ENCODE assay signal across 1 cellular context in the genomic region with DNA sequence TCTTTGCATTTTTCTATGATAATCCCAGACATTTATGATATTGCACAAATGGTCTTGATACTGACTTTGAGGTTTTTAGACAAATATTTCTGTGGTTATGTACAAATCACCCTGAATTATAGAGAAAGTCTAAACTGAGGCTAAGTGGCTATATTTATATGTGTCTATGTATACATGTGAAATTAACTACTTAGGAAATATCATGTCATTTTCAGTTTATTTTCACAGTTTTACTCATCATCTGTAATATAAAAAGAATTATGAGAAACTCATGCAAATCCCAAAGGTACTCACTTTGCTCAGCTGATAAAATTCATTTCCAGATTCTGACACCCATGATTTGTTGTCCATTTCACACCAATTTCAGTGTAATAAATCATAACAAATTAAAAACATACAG.
TF ChIP-seq lines count a peak whose summit lies in the region.

No MANE protein-coding gene starts in this region.

TF ChIP-seq in GM12878, 131 proteins besides CTCF, POLR2A, EP300 and RAD21 (continued from another document and continues in another):
- TF ChIP-seq PML (IDR thresholded peaks at IDR 0.05; ENCODE audit: low read length) (no peak), MEF2A (IDR thresholded peaks at IDR 0.05; ENCODE audit: insufficient read depth, low read depth, low read length) (0 out of 2 replicates have a peak, but pooled peaks have one; percentile 50), CBFB (IDR thresholded peaks at IDR 0.05; ENCODE audit: low read depth) (no peak), POLR2AphosphoS5 (IDR thresholded peaks at IDR 0.05; ENCODE audit: low read length) (no peak), MXI1 (IDR thresholded peaks at IDR 0.05; ENCODE audit: low read depth, low read length) (no peak), ATF7 (IDR thresholded peaks at IDR 0.05; ENCODE audit: low read depth) (peak; percentile 89), YBX1 (IDR thresholded peaks at IDR 0.05) (no peak), PAX8 (IDR thresholded peaks at IDR 0.05) (no peak), BRCA1 (IDR thresholded peaks at IDR 0.05; ENCODE audit: low read depth, low read length) (no peak), SMC3 (IDR thresholded peaks at IDR 0.05; ENCODE audit: borderline replicate concordance, low read length) (no peak), ZNF274 (IDR thresholded peaks at IDR 0.05; ENCODE audit: insufficient read depth, insufficient read length) (no peak), LARP7 (IDR thresholded peaks at IDR 0.05) (no peak), TARDBP (IDR thresholded peaks at IDR 0.05; ENCODE audit: borderline replicate concordance) (no peak), EZH2 (IDR thresholded peaks at IDR 0.05; ENCODE audit: borderline replicate concordance, control insufficient read depth, low read depth, low read length) (no peak), ZSCAN29 (IDR thresholded peaks at IDR 0.05) (no peak), CREM (IDR thresholded peaks at IDR 0.05; ENCODE audit: low read depth) (no peak), POU2F2 (IDR thresholded peaks at IDR 0.05; ENCODE audit: borderline replicate concordance, low read depth, low read length) (no peak), TAF1 (IDR thresholded peaks at IDR 0.05; ENCODE audit: borderline replicate concordance, low read depth, low read length) (no peak), MTA3 (IDR thresholded peaks at IDR 0.05; ENCODE audit: borderline replicate concordance, low read length) (no peak), ZNF207 (IDR thresholded peaks at IDR 0.05; ENCODE audit: borderline replicate concordance) (no peak), ZNF384 (IDR thresholded peaks at IDR 0.05; ENCODE audit: borderline replicate concordance, low read depth, low read length) (no peak), ZNF622 (IDR thresholded peaks at IDR 0.05) (no peak), SUPT20H (IDR thresholded peaks at IDR 0.05; ENCODE audit: borderline replicate concordance, control insufficient read depth, low read depth, low read length) (no peak), TCF12 (IDR thresholded peaks at IDR 0.05; ENCODE audit: low read depth, low read length) (no peak), SIN3A (IDR thresholded peaks at IDR 0.05; ENCODE audit: low read depth, low read length) (no peak), ZNF24 (IDR thresholded peaks at IDR 0.05) (no peak), DPF2 (IDR thresholded peaks at IDR 0.05) (0 out of 2 replicates have a peak, but pooled peaks have one; percentile 12), NRF1 (conservative IDR thresholded peaks at IDR 0.05; ENCODE audit: low read depth, low read length) (no peak), RUNX3 (IDR thresholded peaks at IDR 0.05; ENCODE audit: low read length) (no peak), SP1 (IDR thresholded peaks at IDR 0.05; ENCODE audit: low read depth, low read length) (no peak), ZNF217 (IDR thresholded peaks at IDR 0.05) (peak; percentile 49; the same call in 1 of the 2 replicates), NFYA (IDR thresholded peaks at IDR 0.05; ENCODE audit: borderline replicate concordance, low read depth, low read length) (no peak)
- TF ChIP-seq, protein P1, sequence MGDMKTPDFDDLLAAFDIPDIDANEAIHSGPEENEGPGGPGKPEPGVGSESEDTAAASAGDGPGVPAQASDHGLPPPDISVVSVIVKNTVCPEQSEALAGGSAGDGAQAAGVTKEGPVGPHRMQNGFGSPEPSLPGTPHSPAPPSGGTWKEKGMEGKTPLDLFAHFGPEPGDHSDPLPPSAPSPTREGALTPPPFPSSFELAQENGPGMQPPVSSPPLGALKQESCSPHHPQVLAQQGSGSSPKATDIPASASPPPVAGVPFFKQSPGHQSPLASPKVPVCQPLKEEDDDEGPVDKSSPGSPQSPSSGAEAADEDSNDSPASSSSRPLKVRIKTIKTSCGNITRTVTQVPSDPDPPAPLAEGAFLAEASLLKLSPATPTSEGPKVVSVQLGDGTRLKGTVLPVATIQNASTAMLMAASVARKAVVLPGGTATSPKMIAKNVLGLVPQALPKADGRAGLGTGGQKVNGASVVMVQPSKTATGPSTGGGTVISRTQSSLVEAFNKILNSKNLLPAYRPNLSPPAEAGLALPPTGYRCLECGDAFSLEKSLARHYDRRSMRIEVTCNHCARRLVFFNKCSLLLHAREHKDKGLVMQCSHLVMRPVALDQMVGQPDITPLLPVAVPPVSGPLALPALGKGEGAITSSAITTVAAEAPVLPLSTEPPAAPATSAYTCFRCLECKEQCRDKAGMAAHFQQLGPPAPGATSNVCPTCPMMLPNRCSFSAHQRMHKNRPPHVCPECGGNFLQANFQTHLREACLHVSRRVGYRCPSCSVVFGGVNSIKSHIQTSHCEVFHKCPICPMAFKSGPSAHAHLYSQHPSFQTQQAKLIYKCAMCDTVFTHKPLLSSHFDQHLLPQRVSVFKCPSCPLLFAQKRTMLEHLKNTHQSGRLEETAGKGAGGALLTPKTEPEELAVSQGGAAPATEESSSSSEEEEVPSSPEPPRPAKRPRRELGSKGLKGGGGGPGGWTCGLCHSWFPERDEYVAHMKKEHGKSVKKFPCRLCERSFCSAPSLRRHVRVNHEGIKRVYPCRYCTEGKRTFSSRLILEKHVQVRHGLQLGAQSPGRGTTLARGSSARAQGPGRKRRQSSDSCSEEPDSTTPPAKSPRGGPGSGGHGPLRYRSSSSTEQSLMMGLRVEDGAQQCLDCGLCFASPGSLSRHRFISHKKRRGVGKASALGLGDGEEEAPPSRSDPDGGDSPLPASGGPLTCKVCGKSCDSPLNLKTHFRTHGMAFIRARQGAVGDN (IDR thresholded peaks at IDR 0.05) = no peak
- TF ChIP-seq, protein P2, sequence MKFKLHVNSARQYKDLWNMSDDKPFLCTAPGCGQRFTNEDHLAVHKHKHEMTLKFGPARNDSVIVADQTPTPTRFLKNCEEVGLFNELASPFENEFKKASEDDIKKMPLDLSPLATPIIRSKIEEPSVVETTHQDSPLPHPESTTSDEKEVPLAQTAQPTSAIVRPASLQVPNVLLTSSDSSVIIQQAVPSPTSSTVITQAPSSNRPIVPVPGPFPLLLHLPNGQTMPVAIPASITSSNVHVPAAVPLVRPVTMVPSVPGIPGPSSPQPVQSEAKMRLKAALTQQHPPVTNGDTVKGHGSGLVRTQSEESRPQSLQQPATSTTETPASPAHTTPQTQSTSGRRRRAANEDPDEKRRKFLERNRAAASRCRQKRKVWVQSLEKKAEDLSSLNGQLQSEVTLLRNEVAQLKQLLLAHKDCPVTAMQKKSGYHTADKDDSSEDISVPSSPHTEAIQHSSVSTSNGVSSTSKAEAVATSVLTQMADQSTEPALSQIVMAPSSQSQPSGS (IDR thresholded peaks at IDR 0.05; ENCODE audit: low read length) = no peak
- TF ChIP-seq, protein P3, sequence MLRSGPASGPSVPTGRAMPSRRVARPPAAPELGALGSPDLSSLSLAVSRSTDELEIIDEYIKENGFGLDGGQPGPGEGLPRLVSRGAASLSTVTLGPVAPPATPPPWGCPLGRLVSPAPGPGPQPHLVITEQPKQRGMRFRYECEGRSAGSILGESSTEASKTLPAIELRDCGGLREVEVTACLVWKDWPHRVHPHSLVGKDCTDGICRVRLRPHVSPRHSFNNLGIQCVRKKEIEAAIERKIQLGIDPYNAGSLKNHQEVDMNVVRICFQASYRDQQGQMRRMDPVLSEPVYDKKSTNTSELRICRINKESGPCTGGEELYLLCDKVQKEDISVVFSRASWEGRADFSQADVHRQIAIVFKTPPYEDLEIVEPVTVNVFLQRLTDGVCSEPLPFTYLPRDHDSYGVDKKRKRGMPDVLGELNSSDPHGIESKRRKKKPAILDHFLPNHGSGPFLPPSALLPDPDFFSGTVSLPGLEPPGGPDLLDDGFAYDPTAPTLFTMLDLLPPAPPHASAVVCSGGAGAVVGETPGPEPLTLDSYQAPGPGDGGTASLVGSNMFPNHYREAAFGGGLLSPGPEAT (IDR thresholded peaks at IDR 0.05; ENCODE audit: low read depth) = peak; percentile 39; the same call in 1 of the 2 replicates
- TF ChIP-seq, protein P4, sequence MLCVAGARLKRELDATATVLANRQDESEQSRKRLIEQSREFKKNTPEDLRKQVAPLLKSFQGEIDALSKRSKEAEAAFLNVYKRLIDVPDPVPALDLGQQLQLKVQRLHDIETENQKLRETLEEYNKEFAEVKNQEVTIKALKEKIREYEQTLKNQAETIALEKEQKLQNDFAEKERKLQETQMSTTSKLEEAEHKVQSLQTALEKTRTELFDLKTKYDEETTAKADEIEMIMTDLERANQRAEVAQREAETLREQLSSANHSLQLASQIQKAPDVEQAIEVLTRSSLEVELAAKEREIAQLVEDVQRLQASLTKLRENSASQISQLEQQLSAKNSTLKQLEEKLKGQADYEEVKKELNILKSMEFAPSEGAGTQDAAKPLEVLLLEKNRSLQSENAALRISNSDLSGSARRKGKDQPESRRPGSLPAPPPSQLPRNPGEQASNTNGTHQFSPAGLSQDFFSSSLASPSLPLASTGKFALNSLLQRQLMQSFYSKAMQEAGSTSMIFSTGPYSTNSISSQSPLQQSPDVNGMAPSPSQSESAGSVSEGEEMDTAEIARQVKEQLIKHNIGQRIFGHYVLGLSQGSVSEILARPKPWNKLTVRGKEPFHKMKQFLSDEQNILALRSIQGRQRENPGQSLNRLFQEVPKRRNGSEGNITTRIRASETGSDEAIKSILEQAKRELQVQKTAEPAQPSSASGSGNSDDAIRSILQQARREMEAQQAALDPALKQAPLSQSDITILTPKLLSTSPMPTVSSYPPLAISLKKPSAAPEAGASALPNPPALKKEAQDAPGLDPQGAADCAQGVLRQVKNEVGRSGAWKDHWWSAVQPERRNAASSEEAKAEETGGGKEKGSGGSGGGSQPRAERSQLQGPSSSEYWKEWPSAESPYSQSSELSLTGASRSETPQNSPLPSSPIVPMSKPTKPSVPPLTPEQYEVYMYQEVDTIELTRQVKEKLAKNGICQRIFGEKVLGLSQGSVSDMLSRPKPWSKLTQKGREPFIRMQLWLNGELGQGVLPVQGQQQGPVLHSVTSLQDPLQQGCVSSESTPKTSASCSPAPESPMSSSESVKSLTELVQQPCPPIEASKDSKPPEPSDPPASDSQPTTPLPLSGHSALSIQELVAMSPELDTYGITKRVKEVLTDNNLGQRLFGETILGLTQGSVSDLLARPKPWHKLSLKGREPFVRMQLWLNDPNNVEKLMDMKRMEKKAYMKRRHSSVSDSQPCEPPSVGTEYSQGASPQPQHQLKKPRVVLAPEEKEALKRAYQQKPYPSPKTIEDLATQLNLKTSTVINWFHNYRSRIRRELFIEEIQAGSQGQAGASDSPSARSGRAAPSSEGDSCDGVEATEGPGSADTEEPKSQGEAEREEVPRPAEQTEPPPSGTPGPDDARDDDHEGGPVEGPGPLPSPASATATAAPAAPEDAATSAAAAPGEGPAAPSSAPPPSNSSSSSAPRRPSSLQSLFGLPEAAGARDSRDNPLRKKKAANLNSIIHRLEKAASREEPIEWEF (IDR thresholded peaks at IDR 0.05; ENCODE audit: insufficient replicate concordance, low read depth, low read length) = no peak
- TF ChIP-seq, protein P5, sequence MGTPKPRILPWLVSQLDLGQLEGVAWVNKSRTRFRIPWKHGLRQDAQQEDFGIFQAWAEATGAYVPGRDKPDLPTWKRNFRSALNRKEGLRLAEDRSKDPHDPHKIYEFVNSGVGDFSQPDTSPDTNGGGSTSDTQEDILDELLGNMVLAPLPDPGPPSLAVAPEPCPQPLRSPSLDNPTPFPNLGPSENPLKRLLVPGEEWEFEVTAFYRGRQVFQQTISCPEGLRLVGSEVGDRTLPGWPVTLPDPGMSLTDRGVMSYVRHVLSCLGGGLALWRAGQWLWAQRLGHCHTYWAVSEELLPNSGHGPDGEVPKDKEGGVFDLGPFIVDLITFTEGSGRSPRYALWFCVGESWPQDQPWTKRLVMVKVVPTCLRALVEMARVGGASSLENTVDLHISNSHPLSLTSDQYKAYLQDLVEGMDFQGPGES (IDR thresholded peaks at IDR 0.05) = no peak
- TF ChIP-seq, protein P6, sequence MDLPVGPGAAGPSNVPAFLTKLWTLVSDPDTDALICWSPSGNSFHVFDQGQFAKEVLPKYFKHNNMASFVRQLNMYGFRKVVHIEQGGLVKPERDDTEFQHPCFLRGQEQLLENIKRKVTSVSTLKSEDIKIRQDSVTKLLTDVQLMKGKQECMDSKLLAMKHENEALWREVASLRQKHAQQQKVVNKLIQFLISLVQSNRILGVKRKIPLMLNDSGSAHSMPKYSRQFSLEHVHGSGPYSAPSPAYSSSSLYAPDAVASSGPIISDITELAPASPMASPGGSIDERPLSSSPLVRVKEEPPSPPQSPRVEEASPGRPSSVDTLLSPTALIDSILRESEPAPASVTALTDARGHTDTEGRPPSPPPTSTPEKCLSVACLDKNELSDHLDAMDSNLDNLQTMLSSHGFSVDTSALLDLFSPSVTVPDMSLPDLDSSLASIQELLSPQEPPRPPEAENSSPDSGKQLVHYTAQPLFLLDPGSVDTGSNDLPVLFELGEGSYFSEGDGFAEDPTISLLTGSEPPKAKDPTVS (IDR thresholded peaks at IDR 0.05; ENCODE audit: low read depth, low read length) = no peak
- TF ChIP-seq, protein P7, sequence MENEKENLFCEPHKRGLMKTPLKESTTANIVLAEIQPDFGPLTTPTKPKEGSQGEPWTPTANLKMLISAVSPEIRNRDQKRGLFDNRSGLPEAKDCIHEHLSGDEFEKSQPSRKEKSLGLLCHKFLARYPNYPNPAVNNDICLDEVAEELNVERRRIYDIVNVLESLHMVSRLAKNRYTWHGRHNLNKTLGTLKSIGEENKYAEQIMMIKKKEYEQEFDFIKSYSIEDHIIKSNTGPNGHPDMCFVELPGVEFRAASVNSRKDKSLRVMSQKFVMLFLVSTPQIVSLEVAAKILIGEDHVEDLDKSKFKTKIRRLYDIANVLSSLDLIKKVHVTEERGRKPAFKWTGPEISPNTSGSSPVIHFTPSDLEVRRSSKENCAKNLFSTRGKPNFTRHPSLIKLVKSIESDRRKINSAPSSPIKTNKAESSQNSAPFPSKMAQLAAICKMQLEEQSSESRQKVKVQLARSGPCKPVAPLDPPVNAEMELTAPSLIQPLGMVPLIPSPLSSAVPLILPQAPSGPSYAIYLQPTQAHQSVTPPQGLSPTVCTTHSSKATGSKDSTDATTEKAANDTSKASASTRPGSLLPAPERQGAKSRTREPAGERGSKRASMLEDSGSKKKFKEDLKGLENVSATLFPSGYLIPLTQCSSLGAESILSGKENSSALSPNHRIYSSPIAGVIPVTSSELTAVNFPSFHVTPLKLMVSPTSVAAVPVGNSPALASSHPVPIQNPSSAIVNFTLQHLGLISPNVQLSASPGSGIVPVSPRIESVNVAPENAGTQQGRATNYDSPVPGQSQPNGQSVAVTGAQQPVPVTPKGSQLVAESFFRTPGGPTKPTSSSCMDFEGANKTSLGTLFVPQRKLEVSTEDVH (IDR thresholded peaks at IDR 0.05; ENCODE audit: low read depth, partially characterized antibody) = no peak
- TF ChIP-seq, protein P8, sequence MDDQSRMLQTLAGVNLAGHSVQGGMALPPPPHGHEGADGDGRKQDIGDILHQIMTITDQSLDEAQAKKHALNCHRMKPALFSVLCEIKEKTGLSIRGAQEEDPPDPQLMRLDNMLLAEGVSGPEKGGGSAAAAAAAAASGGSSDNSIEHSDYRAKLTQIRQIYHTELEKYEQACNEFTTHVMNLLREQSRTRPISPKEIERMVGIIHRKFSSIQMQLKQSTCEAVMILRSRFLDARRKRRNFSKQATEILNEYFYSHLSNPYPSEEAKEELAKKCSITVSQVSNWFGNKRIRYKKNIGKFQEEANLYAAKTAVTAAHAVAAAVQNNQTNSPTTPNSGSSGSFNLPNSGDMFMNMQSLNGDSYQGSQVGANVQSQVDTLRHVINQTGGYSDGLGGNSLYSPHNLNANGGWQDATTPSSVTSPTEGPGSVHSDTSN (IDR thresholded peaks at IDR 0.05; ENCODE audit: insufficient replicate concordance, low read depth, low read length) = no peak
